ENCODE assay signal across 12 cellular contexts in the genomic region with DNA sequence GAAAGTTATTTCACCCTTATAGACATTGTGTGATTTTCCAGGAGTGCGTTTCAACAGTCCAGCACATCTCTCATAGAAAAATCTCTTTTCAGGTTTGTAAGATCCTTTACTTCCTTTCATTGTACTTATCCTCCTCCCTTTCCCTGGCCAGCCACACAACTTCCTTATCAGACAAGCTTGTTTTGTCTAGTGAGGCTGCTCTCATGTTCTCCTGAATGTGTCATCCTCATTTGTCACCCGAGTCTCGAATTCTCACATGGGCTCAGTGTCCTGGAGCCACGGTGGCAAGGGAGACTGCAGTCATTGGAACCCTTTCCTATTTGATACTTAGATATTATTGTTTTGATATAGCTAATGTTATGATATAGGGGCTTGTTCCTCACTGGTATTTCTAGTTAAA. TPM values are rescaled to one million over a fixed set of nuclear protein-coding genes. Genes with fewer than 3 reads are reported as not detected.
DNase-seq lines count a peak whose midpoint lies in the region; ATAC-seq lines count a peak whose summit lies in the region.
"Had no signal": no experiment of that assay in that cellular context is flagged by ENCODE, and none has a peak within 500 bp of the region (broad histone marks: within the 10 kb centered on the region; RNA-seq: fewer than 3 reads in every experiment).

No MANE protein-coding gene starts in this region.

- no peak overlapping the region for H3K4me3 ChIP-seq in esophagus (ENCODE audit: low read depth in 1 of 2, low read length in 2 of 2)
- H3K4me3 ChIP-seq: BLaER1 treated with 17β-estradiol and CSF1 and Interleukin-3, amounts not matched to agents 10 nM and 100 nM; upper lobe of left lung had no signal

- H3K27ac ChIP-seq in esophagus (ENCODE audit: low read depth in 2 of 2, low read length in 1 of 2) = peak overlapping the region; percentile 14 to 75
- H3K27ac ChIP-seq: BLaER1 treated with 17β-estradiol and CSF1 and Interleukin-3, amounts not matched to agents 10 nM and 100 nM had no signal

- no peaks in the 10 kb centered on the region for H3K27me3 ChIP-seq in esophagus (ENCODE audit: control insufficient read depth in 1 of 2, insufficient read depth in 2 of 2, low read length in 2 of 2)
- H3K27me3 ChIP-seq: BLaER1 treated with 17β-estradiol and CSF1 and Interleukin-3, amounts not matched to agents 10 nM and 100 nM; upper lobe of left lung had no signal

- H3K36me3 ChIP-seq in esophagus (ENCODE audit: control insufficient read depth in 2 of 2, insufficient read depth in 2 of 2, low read length in 1 of 2) = no peaks in the 10 kb centered on the region
- H3K36me3 ChIP-seq: BLaER1 treated with 17β-estradiol and CSF1 and Interleukin-3, amounts not matched to agents 10 nM and 100 nM; upper lobe of left lung had no signal

- DNase-seq in AG08395 (ENCODE audit: low spot score) (peak; percentile 17), NCI-H69 (lab: John Stamatoyannopoulos, UW) (peak; percentile 42), myocyte (ENCODE audit: low read depth) (peak; percentile 57), DMS79 treated with DMSO at 0.1 percent for 48 hours (lab: John Stamatoyannopoulos, UW) (no peak), foreskin melanocyte (no peak)
- DNase-seq: NCI-H1436, upper lobe of left lung had no signal

- H3K4me1 ChIP-seq in esophagus (ENCODE audit: control insufficient read depth in 2 of 2, insufficient read depth in 2 of 2, low read length in 1 of 2) = no peaks in the 10 kb centered on the region

- ATAC-seq in HG02884 (IDR thresholded peaks at IDR 0.05; ENCODE audit: unreplicated experiment) = no peak
- ATAC-seq in GM19397 (IDR thresholded peaks at IDR 0.05; ENCODE audit: unreplicated experiment) = no peak
- ATAC-seq: activated T-helper 17 cell treated with anti-CD3 and anti-CD28 coated beads, Interleukin-2, amount 50 U/mL, for 72 hours had no signal

- H3K9me3 ChIP-seq in esophagus (ENCODE audit: control insufficient read depth in 2 of 2, insufficient read depth in 1 of 2, low read depth in 1 of 2, low read length in 1 of 2) = no peaks in the 10 kb centered on the region
- H3K9me3 ChIP-seq: BLaER1 treated with 17β-estradiol and CSF1 and Interleukin-3, amounts not matched to agents 10 nM and 100 nM; upper lobe of left lung had no signal

- 40 to 41% methylated on average over 4 of the region's 4 CpGs for WGBS in esophagus, 2 donors

RNA-seq across cellular contexts. Expression of gene SYNPO2, which starts 16.9 kb away (rescaled TPM):
- 10 to 100 TPM; 22.0 to 46.9 TPM for polyA plus RNA-seq in esophagus
- total RNA-seq in myocyte = 567 and 588 TPM in 2 replicates
- 128 TPM for polyA plus RNA-seq in myocyte (2012)

Comparison
In these comparisons a context has a peak if more than half of its experiments do, and no peak if none do; other contexts are left out.
1. DNase-seq: peak in AG08395 (single experiment), NCI-H69 (single experiment) and myocyte (single experiment); none in DMS79 treated with DMSO at 0.1 percent for 48 hours (single experiment) and foreskin melanocyte (single experiment).